In the genomic region with DNA sequence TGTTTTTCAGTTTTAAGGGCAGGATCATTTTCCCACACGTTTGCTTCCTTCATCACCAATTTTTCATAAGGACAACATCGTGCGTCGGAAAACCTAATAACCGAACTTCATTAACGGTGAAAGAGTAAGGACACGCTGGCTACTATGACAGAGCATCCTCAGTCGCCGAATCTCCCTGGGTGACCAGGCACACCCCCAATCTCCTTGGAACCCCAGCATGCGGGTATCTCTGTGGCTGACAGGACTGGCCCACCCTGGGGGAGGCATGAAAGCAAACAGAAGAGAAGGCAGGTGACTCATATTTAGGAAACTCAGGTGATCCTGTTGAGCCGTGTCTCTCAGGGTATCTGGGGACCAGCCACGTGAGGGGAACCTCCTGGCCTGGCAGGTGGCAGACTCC, we compare ENCODE assay signal across 1 cellular context.
TF ChIP-seq lines count a peak whose summit lies in the region.

No MANE protein-coding gene starts in this region.

TF ChIP-seq in GM23338, 12 proteins besides CTCF, POLR2A, EP300 and RAD21:
- TF ChIP-seq, protein P1, sequence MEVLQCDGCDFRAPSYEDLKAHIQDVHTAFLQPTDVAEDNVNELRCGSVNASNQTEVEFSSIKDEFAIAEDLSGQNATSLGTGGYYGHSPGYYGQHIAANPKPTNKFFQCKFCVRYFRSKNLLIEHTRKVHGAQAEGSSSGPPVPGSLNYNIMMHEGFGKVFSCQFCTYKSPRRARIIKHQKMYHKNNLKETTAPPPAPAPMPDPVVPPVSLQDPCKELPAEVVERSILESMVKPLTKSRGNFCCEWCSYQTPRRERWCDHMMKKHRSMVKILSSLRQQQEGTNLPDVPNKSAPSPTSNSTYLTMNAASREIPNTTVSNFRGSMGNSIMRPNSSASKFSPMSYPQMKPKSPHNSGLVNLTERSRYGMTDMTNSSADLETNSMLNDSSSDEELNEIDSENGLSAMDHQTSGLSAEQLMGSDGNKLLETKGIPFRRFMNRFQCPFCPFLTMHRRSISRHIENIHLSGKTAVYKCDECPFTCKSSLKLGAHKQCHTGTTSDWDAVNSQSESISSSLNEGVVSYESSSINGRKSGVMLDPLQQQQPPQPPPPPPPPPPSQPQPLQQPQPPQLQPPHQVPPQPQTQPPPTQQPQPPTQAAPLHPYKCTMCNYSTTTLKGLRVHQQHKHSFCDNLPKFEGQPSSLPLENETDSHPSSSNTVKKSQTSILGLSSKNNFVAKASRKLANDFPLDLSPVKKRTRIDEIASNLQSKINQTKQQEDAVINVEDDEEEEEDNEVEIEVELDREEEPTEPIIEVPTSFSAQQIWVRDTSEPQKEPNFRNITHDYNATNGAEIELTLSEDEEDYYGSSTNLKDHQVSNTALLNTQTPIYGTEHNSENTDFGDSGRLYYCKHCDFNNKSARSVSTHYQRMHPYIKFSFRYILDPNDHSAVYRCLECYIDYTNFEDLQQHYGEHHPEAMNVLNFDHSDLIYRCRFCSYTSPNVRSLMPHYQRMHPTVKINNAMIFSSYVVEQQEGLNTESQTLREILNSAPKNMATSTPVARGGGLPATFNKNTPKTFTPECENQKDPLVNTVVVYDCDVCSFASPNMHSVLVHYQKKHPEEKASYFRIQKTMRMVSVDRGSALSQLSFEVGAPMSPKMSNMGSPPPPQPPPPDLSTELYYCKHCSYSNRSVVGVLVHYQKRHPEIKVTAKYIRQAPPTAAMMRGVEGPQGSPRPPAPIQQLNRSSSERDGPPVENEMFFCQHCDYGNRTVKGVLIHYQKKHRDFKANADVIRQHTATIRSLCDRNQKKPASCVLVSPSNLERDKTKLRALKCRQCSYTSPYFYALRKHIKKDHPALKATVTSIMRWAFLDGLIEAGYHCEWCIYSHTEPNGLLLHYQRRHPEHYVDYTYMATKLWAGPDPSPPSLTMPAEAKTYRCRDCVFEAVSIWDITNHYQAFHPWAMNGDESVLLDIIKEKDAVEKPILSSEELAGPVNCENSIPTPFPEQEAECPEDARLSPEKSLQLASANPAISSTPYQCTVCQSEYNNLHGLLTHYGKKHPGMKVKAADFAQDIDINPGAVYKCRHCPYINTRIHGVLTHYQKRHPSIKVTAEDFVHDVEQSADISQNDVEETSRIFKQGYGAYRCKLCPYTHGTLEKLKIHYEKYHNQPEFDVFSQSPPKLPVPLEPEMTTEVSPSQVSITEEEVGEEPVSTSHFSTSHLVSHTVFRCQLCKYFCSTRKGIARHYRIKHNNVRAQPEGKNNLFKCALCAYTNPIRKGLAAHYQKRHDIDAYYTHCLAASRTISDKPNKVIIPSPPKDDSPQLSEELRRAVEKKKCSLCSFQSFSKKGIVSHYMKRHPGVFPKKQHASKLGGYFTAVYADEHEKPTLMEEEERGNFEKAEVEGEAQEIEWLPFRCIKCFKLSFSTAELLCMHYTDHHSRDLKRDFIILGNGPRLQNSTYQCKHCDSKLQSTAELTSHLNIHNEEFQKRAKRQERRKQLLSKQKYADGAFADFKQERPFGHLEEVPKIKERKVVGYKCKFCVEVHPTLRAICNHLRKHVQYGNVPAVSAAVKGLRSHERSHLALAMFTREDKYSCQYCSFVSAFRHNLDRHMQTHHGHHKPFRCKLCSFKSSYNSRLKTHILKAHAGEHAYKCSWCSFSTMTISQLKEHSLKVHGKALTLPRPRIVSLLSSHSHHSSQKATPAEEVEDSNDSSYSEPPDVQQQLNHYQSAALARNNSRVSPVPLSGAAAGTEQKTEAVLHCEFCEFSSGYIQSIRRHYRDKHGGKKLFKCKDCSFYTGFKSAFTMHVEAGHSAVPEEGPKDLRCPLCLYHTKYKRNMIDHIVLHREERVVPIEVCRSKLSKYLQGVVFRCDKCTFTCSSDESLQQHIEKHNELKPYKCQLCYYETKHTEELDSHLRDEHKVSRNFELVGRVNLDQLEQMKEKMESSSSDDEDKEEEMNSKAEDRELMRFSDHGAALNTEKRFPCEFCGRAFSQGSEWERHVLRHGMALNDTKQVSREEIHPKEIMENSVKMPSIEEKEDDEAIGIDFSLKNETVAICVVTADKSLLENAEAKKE (CRISPR knock-in tag; IDR thresholded peaks at IDR 0.05) = no peak
- TF ChIP-seq POLR2AphosphoS5 (IDR thresholded peaks at IDR 0.05; ENCODE audit: low read depth) = no peak
- TF ChIP-seq EZH2phosphoT487 (IDR thresholded peaks at IDR 0.05; ENCODE audit: unreplicated experiment) = no peak
- TF ChIP-seq, protein P2, sequence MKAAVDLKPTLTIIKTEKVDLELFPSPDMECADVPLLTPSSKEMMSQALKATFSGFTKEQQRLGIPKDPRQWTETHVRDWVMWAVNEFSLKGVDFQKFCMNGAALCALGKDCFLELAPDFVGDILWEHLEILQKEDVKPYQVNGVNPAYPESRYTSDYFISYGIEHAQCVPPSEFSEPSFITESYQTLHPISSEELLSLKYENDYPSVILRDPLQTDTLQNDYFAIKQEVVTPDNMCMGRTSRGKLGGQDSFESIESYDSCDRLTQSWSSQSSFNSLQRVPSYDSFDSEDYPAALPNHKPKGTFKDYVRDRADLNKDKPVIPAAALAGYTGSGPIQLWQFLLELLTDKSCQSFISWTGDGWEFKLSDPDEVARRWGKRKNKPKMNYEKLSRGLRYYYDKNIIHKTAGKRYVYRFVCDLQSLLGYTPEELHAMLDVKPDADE (IDR thresholded peaks at IDR 0.05) = no peak
- TF ChIP-seq ZNF331 (CRISPR knock-in tag; IDR thresholded peaks at IDR 0.05; ENCODE audit: low read depth) = no peak
- TF ChIP-seq CREB1 (CRISPR knock-in tag; IDR thresholded peaks at IDR 0.05; ENCODE audit: low read depth) = no peak
- TF ChIP-seq STAT1 (IDR thresholded peaks at IDR 0.05; ENCODE audit: unreplicated experiment) = no peak
- no peak for TF ChIP-seq NANOG (IDR thresholded peaks at IDR 0.05; ENCODE audit: borderline replicate concordance)
- no peak for TF ChIP-seq EZH2 (IDR thresholded peaks at IDR 0.05; ENCODE audit: low read depth, unreplicated experiment)
- TF ChIP-seq ZNF114 (CRISPR knock-in tag; IDR thresholded peaks at IDR 0.05) = no peak
- no peak for TF ChIP-seq JUNB (IDR thresholded peaks at IDR 0.05; ENCODE audit: unreplicated experiment)
- TF ChIP-seq, protein P3, sequence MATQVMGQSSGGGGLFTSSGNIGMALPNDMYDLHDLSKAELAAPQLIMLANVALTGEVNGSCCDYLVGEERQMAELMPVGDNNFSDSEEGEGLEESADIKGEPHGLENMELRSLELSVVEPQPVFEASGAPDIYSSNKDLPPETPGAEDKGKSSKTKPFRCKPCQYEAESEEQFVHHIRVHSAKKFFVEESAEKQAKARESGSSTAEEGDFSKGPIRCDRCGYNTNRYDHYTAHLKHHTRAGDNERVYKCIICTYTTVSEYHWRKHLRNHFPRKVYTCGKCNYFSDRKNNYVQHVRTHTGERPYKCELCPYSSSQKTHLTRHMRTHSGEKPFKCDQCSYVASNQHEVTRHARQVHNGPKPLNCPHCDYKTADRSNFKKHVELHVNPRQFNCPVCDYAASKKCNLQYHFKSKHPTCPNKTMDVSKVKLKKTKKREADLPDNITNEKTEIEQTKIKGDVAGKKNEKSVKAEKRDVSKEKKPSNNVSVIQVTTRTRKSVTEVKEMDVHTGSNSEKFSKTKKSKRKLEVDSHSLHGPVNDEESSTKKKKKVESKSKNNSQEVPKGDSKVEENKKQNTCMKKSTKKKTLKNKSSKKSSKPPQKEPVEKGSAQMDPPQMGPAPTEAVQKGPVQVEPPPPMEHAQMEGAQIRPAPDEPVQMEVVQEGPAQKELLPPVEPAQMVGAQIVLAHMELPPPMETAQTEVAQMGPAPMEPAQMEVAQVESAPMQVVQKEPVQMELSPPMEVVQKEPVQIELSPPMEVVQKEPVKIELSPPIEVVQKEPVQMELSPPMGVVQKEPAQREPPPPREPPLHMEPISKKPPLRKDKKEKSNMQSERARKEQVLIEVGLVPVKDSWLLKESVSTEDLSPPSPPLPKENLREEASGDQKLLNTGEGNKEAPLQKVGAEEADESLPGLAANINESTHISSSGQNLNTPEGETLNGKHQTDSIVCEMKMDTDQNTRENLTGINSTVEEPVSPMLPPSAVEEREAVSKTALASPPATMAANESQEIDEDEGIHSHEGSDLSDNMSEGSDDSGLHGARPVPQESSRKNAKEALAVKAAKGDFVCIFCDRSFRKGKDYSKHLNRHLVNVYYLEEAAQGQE (IDR thresholded peaks at IDR 0.05; ENCODE audit: unreplicated experiment) = no peak
TF ChIP-seq in GM23338: peak in this region for 0.
